ENCODE assay signal across 9 cellular contexts in genomic region chr1:2279210-2279639, GRCh38. TPM values are rescaled to one million over a fixed set of nuclear protein-coding genes. Genes with fewer than 3 reads are reported as not detected.
A peak's percentile ranks its signal among the peaks of the same experiment; 100 is the strongest.
DNase-seq lines count a peak whose midpoint lies in the region; ATAC-seq and TF ChIP-seq lines count a peak whose summit lies in the region.
"Had no signal": no experiment of that assay in that cellular context is flagged by ENCODE, and none has a peak within 500 bp of the region (broad histone marks: within the 10 kb centered on the region; RNA-seq: fewer than 3 reads in every experiment).

No MANE protein-coding gene starts in this region.

- DNase-seq in A673 (ENCODE audit: low spot score): peak; percentile 98
- peak; percentile 93 for DNase-seq in fibroblast of the aortic adventitia (ENCODE audit: low read depth)
- DNase-seq in naive B cell: no peak
- no peak for DNase-seq in NCI-H2227 treated with DMSO at 0.1 percent for 48 hours (lab: John Stamatoyannopoulos, UW)
- no peak for DNase-seq in NCI-H146 (lab: John Stamatoyannopoulos, UW)
- DNase-seq in BE2C: no peak
- DNase-seq: activated CD4-positive, CD25-positive, alpha-beta regulatory T cell treated with anti-CD3 and anti-CD28 coated beads, Interleukin-2, amount 50 U/mL, for 72 hours had no signal

- TF ChIP-seq CTCF in A673 (conservative IDR thresholded peaks at IDR 0.05; ENCODE audit: low read depth, low read length) (no peak), fibroblast of the aortic adventitia (IDR thresholded peaks at IDR 0.05; ENCODE audit: insufficient read depth, low read length) (no peak), BE2C (IDR thresholded peaks at IDR 0.05; ENCODE audit: low read depth, low read length) (no peak)

- CTCF ChIA-PET in A673 (lab: Charles Lee): no interaction called here

- peak overlapping the region; percentile 90 for H3K27ac ChIP-seq in A673 (ENCODE audit: low read depth, low read length, poor library complexity, severe bottlenecking)

- H3K4me1 ChIP-seq in A673 (ENCODE audit: insufficient read depth, low read length, poor library complexity, severe bottlenecking) (peaks cover 35% of the 10 kb centered on the region), BE2C (no peaks in the 10 kb centered on the region)

- peaks cover 36 to 50% (median 49%) of the 10 kb centered on the region in 3 donors for H3K4me1 Mint-ChIP-seq in naive B cell

- H3K9me3 ChIP-seq in A673 (ENCODE audit: low read depth, low read length, poor library complexity, severe bottlenecking): no peaks in the 10 kb centered on the region
- no peaks in the 10 kb centered on the region for H3K9me3 ChIP-seq in BE2C

- H3K36me3 Mint-ChIP-seq in naive B cell: peaks cover 0 to 5% of the 10 kb centered on the region in 2 donors

- H3K36me3 ChIP-seq in A673 (ENCODE audit: insufficient read depth, low read length, poor library complexity, severe bottlenecking) (peaks cover 5% of the 10 kb centered on the region), BE2C (no peaks in the 10 kb centered on the region)

- H3K4me3 Mint-ChIP-seq in naive B cell: peak overlapping the region in 4 of 8 donors; percentile 42 to 60 (median 50)

- no peak overlapping the region for H3K4me3 ChIP-seq in A673 (ENCODE audit: low read depth, low read length, poor library complexity, severe bottlenecking)
- H3K4me3 ChIP-seq in fibroblast of the aortic adventitia (ENCODE audit: low read depth, low read length): peak overlapping the region; percentile 3
- H3K4me3 ChIP-seq in BE2C (ENCODE audit: low read depth, low read length): no peak overlapping the region

- H3K27me3 Mint-ChIP-seq in naive B cell: no peaks in the 10 kb centered on the region

- peak overlapping the region in 5 of 6 donors; percentile 49 to 97 (median 82) for H3K27ac Mint-ChIP-seq in naive B cell

- POLR2A ChIA-PET in A673 (lab: Charles Lee; ENCODE audit: low non-redundant PET): no interaction called here

- H3K27me3 ChIP-seq in A673 (replicated peaks; ENCODE audit: insufficient read depth, low read depth, low read length, poor library complexity) (no peaks in the 10 kb centered on the region), BE2C (no peaks in the 10 kb centered on the region)

- intact Hi-C loops in A673 (cut with micrococcal nuclease; ENCODE audit: unreplicated experiment): no loop called here

- ATAC-seq in naive B cell (ENCODE audit: low read depth in 2 of 2) (peak in 1 of 2 donors; percentile 9), HG02623 (IDR thresholded peaks at IDR 0.05; ENCODE audit: unreplicated experiment) (no peak)

- no TSS peak for BruUV-seq in A673 (replicated peaks; lab: Mats Ljungman, UMichigan)

- no peaks in the 10 kb centered on the region for H3K9me3 Mint-ChIP-seq in naive B cell

TF ChIP-seq in PFSK-1, 5 proteins besides CTCF, POLR2A, EP300 and RAD21:
- TF ChIP-seq POLR2AphosphoS5 (IDR thresholded peaks at IDR 0.05; ENCODE audit: low read depth, low read length) (no peak), FOXP2 (optimal IDR thresholded peaks at IDR 0.05; ENCODE audit: borderline replicate concordance, extremely low read depth, extremely low read length, insufficient read depth) (peak; percentile 50)

RNA-seq across cellular contexts. Expression of gene SKI, which starts 51.1 kb away (rescaled TPM):
- total RNA-seq in A673 (2021) (84.9 and 88.1 TPM in 2 replicates), fibroblast of the aortic adventitia (ENCODE audit: low replicate concordance) (28.1 and 36.6 TPM in 2 replicates)
- 29.4 TPM for polyA plus RNA-seq in PFSK-1 (2012; ENCODE audit: insufficient read length, low read depth)
- polyA plus RNA-seq in naive B cell (ENCODE audit: low read depth in 6 of 6): 1 to 10 TPM in 1 of 6 donors, under 1 TPM in 4, not detected in 1; 0.26 to 1.3 (median 0.52) TPM
- polyA plus RNA-seq in BE2C (2012; ENCODE audit: insufficient read depth, insufficient read length, low read depth): 22.2 TPM

Comparison
In these comparisons a context has a peak if more than half of its experiments do, and no peak if none do; other contexts are left out.
1. DNase-seq: peak in A673 (single experiment) and fibroblast of the aortic adventitia (single experiment); none in naive B cell (single experiment), NCI-H2227 treated with DMSO at 0.1 percent for 48 hours (single experiment), NCI-H146 (single experiment) and BE2C (single experiment).